16 cellular contexts compared by ENCODE assay signal in the genomic region with DNA sequence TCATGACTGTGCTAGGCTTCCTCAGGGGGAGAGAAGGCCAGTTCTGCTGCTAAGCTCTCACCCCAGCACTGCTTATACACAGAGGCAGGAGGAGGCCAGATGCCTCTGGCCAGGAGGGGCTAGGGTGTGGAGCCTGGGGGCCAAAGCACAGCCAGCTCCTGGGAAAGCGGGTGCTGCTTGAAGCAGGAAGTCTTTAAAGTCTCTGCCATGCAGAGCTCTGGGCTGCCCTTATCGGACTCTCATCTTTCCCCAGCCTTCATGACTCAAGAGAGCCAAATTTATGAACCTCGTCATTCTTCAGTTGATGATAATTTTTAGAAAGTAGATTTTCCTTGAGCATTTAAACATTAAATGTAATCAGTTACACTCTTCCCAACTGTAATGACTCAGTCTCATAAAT. TPM values are rescaled to one million over a fixed set of nuclear protein-coding genes. Genes with fewer than 3 reads are reported as not detected.
DNase-seq lines count a peak whose midpoint lies in the region; ATAC-seq and TF ChIP-seq lines count a peak whose summit lies in the region.
"Had no signal": no experiment of that assay in that cellular context is flagged by ENCODE, and none has a peak within 500 bp of the region (broad histone marks: within the 10 kb centered on the region; RNA-seq: fewer than 3 reads in every experiment).

No MANE protein-coding gene starts in this region.

- no peaks in the 10 kb centered on the region for H3K36me3 ChIP-seq in SK-N-SH (replicated peaks in 1 of 2; ENCODE audit: control insufficient read depth in 1 of 2, insufficient read depth in 2 of 2, low read length in 1 of 2)
- H3K36me3 ChIP-seq in urinary bladder (ENCODE audit: insufficient read depth), result no peaks in the 10 kb centered on the region
- H3K36me3 ChIP-seq: HAP-1, tibial nerve had no signal

- WGBS in SK-N-SH (ENCODE audit: low lambda C conversion rate), result 42% methylated on average over 3 of the region's 3 CpGs
- 71% methylated on average over 3 of the region's 3 CpGs for whole genome bisulfite sequencing in urinary bladder

- CTCF ChIA-PET in SK-N-SH (lab: Yijun Ruan, JAX), result interaction anchor here (0.6 to 35.3 kb wide), 24 partner anchors 11 to 219 kb away, joined by 3 to 602 read pairs (median 12); partner anchors contain the start of gene PRXL2A

- TF ChIP-seq RAD21 in SK-N-SH (IDR thresholded peaks at IDR 0.05; ENCODE audit: low read length), result no peak

- no peak for TF ChIP-seq CTCF in SK-N-SH (IDR thresholded peaks at IDR 0.05)
- TF ChIP-seq CTCF in omental fat pad (IDR thresholded peaks at IDR 0.05), result no peak

- H3K9ac ChIP-seq in SK-N-SH, result peak overlapping the region; percentile 29; the same call in 1 of the 2 replicates

- no peaks in the 10 kb centered on the region for H3K79me2 ChIP-seq in SK-N-SH (ENCODE audit: insufficient read depth)

- peaks cover 11 to 22% of the 10 kb centered on the region in 2 experiments; a peak in 3 of 4 replicates for H3K4me1 ChIP-seq in SK-N-SH (ENCODE audit: control insufficient read depth in 1 of 2, insufficient read depth in 2 of 2, low read depth in 1 of 2, low read length in 1 of 2)
- H3K4me1 ChIP-seq in urinary bladder (ENCODE audit: insufficient read depth), result no peaks in the 10 kb centered on the region
- H3K4me1 ChIP-seq: HAP-1 had no signal

- ATAC-seq in omental fat pad (ENCODE audit: low FRiP score), result no peak

- H4K20me1 ChIP-seq in SK-N-SH (ENCODE audit: insufficient read depth), result no peaks in the 10 kb centered on the region

- H3K4me3 ChIP-seq in SK-N-SH (ENCODE audit: low read depth in 2 of 2, low read length in 1 of 2), result no peak overlapping the region
- H3K4me3 ChIP-seq in urinary bladder (ENCODE audit: low read depth, low read length), result no peak overlapping the region
- H3K4me3 ChIP-seq: dorsolateral prefrontal cortex, HAP-1, tibial nerve had no signal

- H3K27ac ChIP-seq in SK-N-SH (ENCODE audit: low read depth in 2 of 2, low read length in 1 of 2), result peak overlapping the region; percentile 66 to 72
- H3K27ac ChIP-seq in urinary bladder (ENCODE audit: low read depth), result peak overlapping the region; percentile 69

- H3F3A ChIP-seq in SK-N-SH (replicated peaks; ENCODE audit: insufficient read depth), result peaks cover 6% of the 10 kb centered on the region

- POLR2A ChIA-PET in SK-N-SH (lab: Yijun Ruan, JAX), result interaction anchor here (1.0 to 2.5 kb wide), 2 partner anchors 10 to 63 kb away, joined by 3 to 9 read pairs; no protein-coding TSS in a partner anchor

- H3K9me2 ChIP-seq in SK-N-SH, result no peaks in the 10 kb centered on the region

- H3K4me2 ChIP-seq in SK-N-SH, result peak overlapping the region; percentile 49

- peak in 1 of 2 experiments; percentile 12; a peak in 1 of 4 replicates for TF ChIP-seq EP300 in SK-N-SH (IDR thresholded peaks at IDR 0.05; ENCODE audit: borderline replicate concordance in 1 of 2, low read depth in 1 of 2, low read length in 1 of 2)

- no peaks in the 10 kb centered on the region for H3K9me3 ChIP-seq in SK-N-SH
- H3K9me3 ChIP-seq: HAP-1, tibial nerve had no signal

- no peaks in the 10 kb centered on the region for H3K27me3 ChIP-seq in SK-N-SH (ENCODE audit: insufficient read depth)
- H3K27me3 ChIP-seq: dorsolateral prefrontal cortex, tibial nerve had no signal

- DNase-seq in NCI-H82 (lab: John Stamatoyannopoulos, UW) (peak; percentile 60), NCI-H82 treated with DMSO at 0.1 percent for 48 hours (lab: John Stamatoyannopoulos, UW; ENCODE audit: unreplicated experiment) (no peak), SK-N-SH (peak; percentile 50), islet precursor cell (peak; percentile 82), LoVo (ENCODE audit: low spot score) (no peak), omental fat pad (ENCODE audit: low spot score) (no peak), kidney glomerular epithelial cell (lab: John Stamatoyannopoulos, UW) (no peak)
- DNase-seq: hippocampal formation, mammary epithelial cell, NCI-H2171 treated with DMSO at 0.1 percent for 48 hours, NCI-H748 treated with DMSO at 0.1 percent for 48 hours had no signal

- peak overlapping the region; percentile 43; the same call in 1 of the 2 replicates for H2AFZ ChIP-seq in SK-N-SH (ENCODE audit: low read depth)

TF ChIP-seq in SK-N-SH, 30 proteins besides CTCF, POLR2A, EP300 and RAD21:
- TF ChIP-seq JUND (IDR thresholded peaks at IDR 0.05), result peak; percentile 24; the same call in 1 of the 2 replicates
- TF ChIP-seq FOXJ3 (CRISPR knock-in tag; IDR thresholded peaks at IDR 0.05), result no peak
- TF ChIP-seq TAF1 (IDR thresholded peaks at IDR 0.05; ENCODE audit: borderline replicate concordance, low read depth, low read length), result no peak
- no peak for TF ChIP-seq ELF1 (IDR thresholded peaks at IDR 0.05)
- TF ChIP-seq, protein P1, sequence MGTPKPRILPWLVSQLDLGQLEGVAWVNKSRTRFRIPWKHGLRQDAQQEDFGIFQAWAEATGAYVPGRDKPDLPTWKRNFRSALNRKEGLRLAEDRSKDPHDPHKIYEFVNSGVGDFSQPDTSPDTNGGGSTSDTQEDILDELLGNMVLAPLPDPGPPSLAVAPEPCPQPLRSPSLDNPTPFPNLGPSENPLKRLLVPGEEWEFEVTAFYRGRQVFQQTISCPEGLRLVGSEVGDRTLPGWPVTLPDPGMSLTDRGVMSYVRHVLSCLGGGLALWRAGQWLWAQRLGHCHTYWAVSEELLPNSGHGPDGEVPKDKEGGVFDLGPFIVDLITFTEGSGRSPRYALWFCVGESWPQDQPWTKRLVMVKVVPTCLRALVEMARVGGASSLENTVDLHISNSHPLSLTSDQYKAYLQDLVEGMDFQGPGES (IDR thresholded peaks at IDR 0.05; ENCODE audit: low read depth, low read length), result no peak
- 0 out of 2 replicates have a peak, but pooled peaks have one; percentile 7 for TF ChIP-seq NFIC (IDR thresholded peaks at IDR 0.05; ENCODE audit: borderline replicate concordance)
- peak; percentile 27; the same call in 1 of the 2 replicates for TF ChIP-seq FOSL2 (IDR thresholded peaks at IDR 0.05; ENCODE audit: borderline replicate concordance, low read depth)
- TF ChIP-seq, protein P2, sequence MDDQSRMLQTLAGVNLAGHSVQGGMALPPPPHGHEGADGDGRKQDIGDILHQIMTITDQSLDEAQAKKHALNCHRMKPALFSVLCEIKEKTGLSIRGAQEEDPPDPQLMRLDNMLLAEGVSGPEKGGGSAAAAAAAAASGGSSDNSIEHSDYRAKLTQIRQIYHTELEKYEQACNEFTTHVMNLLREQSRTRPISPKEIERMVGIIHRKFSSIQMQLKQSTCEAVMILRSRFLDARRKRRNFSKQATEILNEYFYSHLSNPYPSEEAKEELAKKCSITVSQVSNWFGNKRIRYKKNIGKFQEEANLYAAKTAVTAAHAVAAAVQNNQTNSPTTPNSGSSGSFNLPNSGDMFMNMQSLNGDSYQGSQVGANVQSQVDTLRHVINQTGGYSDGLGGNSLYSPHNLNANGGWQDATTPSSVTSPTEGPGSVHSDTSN (IDR thresholded peaks at IDR 0.05), result peak; percentile 60
- peak; percentile 43 for TF ChIP-seq TCF12 (IDR thresholded peaks at IDR 0.05)

RNA-seq across cellular contexts. Expression of gene TSPAN14, which starts 11.2 kb away (rescaled TPM):
- polyA plus RNA-seq in SK-N-SH (2012; rRNA removed) (44.0 and 78.1 TPM in 2 replicates), urinary bladder (65.1 TPM)
- 42.5 and 64.1 TPM in 2 replicates for polyA plus RNA-seq in SK-N-SH (2012; cell fraction: cytosol; rRNA removed)
- 57.0 and 58.9 TPM in 2 replicates for polyA plus RNA-seq in SK-N-SH (2012; cell fraction: nucleus; rRNA removed)
- total RNA-seq in urinary bladder (26.4 TPM), omental fat pad (100 to 1,000 TPM in 2 of 4 donors, 10 to 100 TPM in 2; 42.4 to 114 (median 91.6) TPM)

RNA-seq across cellular contexts. Expression of gene PRXL2A, which starts 34.5 kb away (rescaled TPM):
- polyA plus RNA-seq in SK-N-SH (2012; rRNA removed), result 14.0 and 15.6 TPM in 2 replicates
- polyA plus RNA-seq in SK-N-SH (2012; cell fraction: cytosol; rRNA removed), result 23.3 and 26.8 TPM in 2 replicates
- 4.5 and 4.6 TPM in 2 replicates for polyA plus RNA-seq in SK-N-SH (2012; cell fraction: nucleus; rRNA removed)
- 52.9 TPM for total RNA-seq in urinary bladder
- 59.1 TPM for polyA plus RNA-seq in urinary bladder
- total RNA-seq in omental fat pad, result 100 to 1,000 TPM; 218 to 456 (median 415) TPM
- total RNA-seq: OCI-LY7 had no signal

Comparison
In these comparisons a context has a peak if more than half of its experiments do, and no peak if none do; other contexts are left out.
1. DNase-seq: peak in NCI-H82 (single experiment), SK-N-SH (single experiment) and islet precursor cell (single experiment); none in NCI-H82 treated with DMSO at 0.1 percent for 48 hours (single experiment), LoVo (single experiment), omental fat pad (single experiment) and kidney glomerular epithelial cell (single experiment).